In genomic region chr4:101299899-101300540, GRCh38 we compare ENCODE assay signal across 28 cellular contexts.
"Had no signal": no experiment of that assay in that cellular context is flagged by ENCODE, and none has a peak within 500 bp of the region (broad histone marks: within the 10 kb centered on the region; RNA-seq: fewer than 3 reads in every experiment).

No MANE protein-coding gene starts in this region.

- H3K27ac Mint-ChIP-seq: activated CD4-positive, alpha-beta T cell treated with anti-CD3 and anti-CD28 coated beads, Interleukin-2, amount 10 ng/mL, durations not matched to agents 24 days and 14 days; activated CD8-positive, alpha-beta T cell treated with anti-CD3 and anti-CD28 coated beads for 36 hours; activated naive CD4-positive, alpha-beta T cell treated with anti-CD3 and anti-CD28 coated beads, Interleukin-2, amount 50 U/mL, for 24 hours; activated naive CD8-positive, alpha-beta T cell treated with anti-CD3 and anti-CD28 coated beads, Interleukin-2, amount 10 ng/mL, durations not matched to agents 7 days and 5 days; activated T-cell treated with anti-CD3 and anti-CD28 coated beads, Interleukin-2, amount 50 U/mL, for 72 hours; activated T-helper 17 cell treated with anti-CD3 and anti-CD28 coated beads, Interleukin-2, amount 50 U/mL, for 72 hours; T-helper 2 cell treated with Interferon-gamma antibody and Interleukin-4, amounts not matched to agents 5 μg/mL and 100 μg/mL, for 36 hours had no signal

- H3K27me3 Mint-ChIP-seq: activated CD8-positive, alpha-beta T cell treated with anti-CD3 and anti-CD28 coated beads for 36 hours; activated naive CD4-positive, alpha-beta T cell treated with anti-CD3 and anti-CD28 coated beads, Interleukin-2, amount 50 U/mL, for 24 hours; activated naive CD8-positive, alpha-beta T cell treated with anti-CD3 and anti-CD28 coated beads, Interleukin-2, amount 10 ng/mL, durations not matched to agents 7 days and 5 days; activated T-helper 17 cell treated with anti-CD3 and anti-CD28 coated beads, Interleukin-2, amount 50 U/mL, for 72 hours; central memory CD8-positive, alpha-beta T cell had no signal

- H3K4me1 Mint-ChIP-seq: activated CD4-positive, alpha-beta T cell treated with anti-CD3 and anti-CD28 coated beads, Interleukin-2, amount 10 ng/mL, durations not matched to agents 24 days and 14 days; activated naive CD8-positive, alpha-beta T cell treated with anti-CD3 and anti-CD28 coated beads, Interleukin-2, amount 10 ng/mL, durations not matched to agents 7 days and 5 days had no signal

- ATAC-seq: activated CD8-positive, alpha-beta T cell treated with anti-CD3 and anti-CD28 coated beads for 36 hours; activated T-cell treated with anti-CD3 and anti-CD28 coated beads, Interleukin-2, amount 50 U/mL, for 72 hours; activated T-helper 17 cell treated with anti-CD3 and anti-CD28 coated beads, Interleukin-2, amount 50 U/mL, for 72 hours; Panc1 had no signal

- H3K4me3 ChIP-seq: ascending aorta, cardiac muscle cell, SJCRH30, SK-N-MC had no signal

- H3K27me3 ChIP-seq: ascending aorta, cardiac muscle cell, SJCRH30 had no signal

- H3K36me3 Mint-ChIP-seq: activated naive CD4-positive, alpha-beta T cell treated with anti-CD3 and anti-CD28 coated beads, Interleukin-2, amount 50 U/mL, for 24 hours had no signal

- H3K9me3 Mint-ChIP-seq: activated CD4-positive, alpha-beta T cell treated with anti-CD3 and anti-CD28 coated beads, Interleukin-2, amount 10 ng/mL, durations not matched to agents 24 days and 14 days; activated CD8-positive, alpha-beta T cell treated with anti-CD3 and anti-CD28 coated beads for 36 hours; activated naive CD4-positive, alpha-beta T cell treated with anti-CD3 and anti-CD28 coated beads, Interleukin-2, amount 50 U/mL, for 24 hours; activated naive CD8-positive, alpha-beta T cell treated with anti-CD3 and anti-CD28 coated beads, Interleukin-2, amount 10 ng/mL, durations not matched to agents 7 days and 5 days; activated T-cell treated with anti-CD3 and anti-CD28 coated beads, Interleukin-2, amount 50 U/mL, for 72 hours; activated T-helper 17 cell treated with anti-CD3 and anti-CD28 coated beads, Interleukin-2, amount 50 U/mL, for 72 hours; central memory CD8-positive, alpha-beta T cell; T-helper 2 cell treated with Interferon-gamma antibody and Interleukin-4, amounts not matched to agents 5 μg/mL and 100 μg/mL, for 36 hours had no signal

- H3K4me3 Mint-ChIP-seq: activated CD4-positive, alpha-beta T cell treated with anti-CD3 and anti-CD28 coated beads, Interleukin-2, amount 10 ng/mL, durations not matched to agents 24 days and 14 days; activated CD8-positive, alpha-beta T cell treated with anti-CD3 and anti-CD28 coated beads for 36 hours; activated naive CD4-positive, alpha-beta T cell treated with anti-CD3 and anti-CD28 coated beads, Interleukin-2, amount 50 U/mL, for 24 hours; activated naive CD8-positive, alpha-beta T cell treated with anti-CD3 and anti-CD28 coated beads, Interleukin-2, amount 10 ng/mL, durations not matched to agents 7 days and 5 days; activated T-cell treated with anti-CD3 and anti-CD28 coated beads, Interleukin-2, amount 50 U/mL, for 72 hours; activated T-helper 17 cell treated with anti-CD3 and anti-CD28 coated beads, Interleukin-2, amount 50 U/mL, for 72 hours; central memory CD8-positive, alpha-beta T cell; T-helper 2 cell treated with Interferon-gamma antibody and Interleukin-4, amounts not matched to agents 5 μg/mL and 100 μg/mL, for 36 hours had no signal

- DNase-seq: activated CD4-positive, alpha-beta T cell treated with anti-CD3 and anti-CD28 coated beads, Interleukin-2, amount 10 ng/mL, durations not matched to agents 24 days and 14 days; activated CD4-positive, alpha-beta T cell treated with anti-CD3 and anti-CD28 coated beads, Interleukin-2, amount 50 U/mL, for 4 hours; activated CD8-positive, alpha-beta T cell treated with anti-CD3 and anti-CD28 coated beads for 36 hours; activated effector memory CD4-positive, alpha-beta T cell treated with anti-CD3 and anti-CD28 coated beads, Interleukin-2, amount 50 U/mL, for 16 hours; activated naive CD4-positive, alpha-beta T cell; activated naive CD8-positive, alpha-beta T cell treated with anti-CD3 and anti-CD28 coated beads, Interleukin-2, amount 10 ng/mL, durations not matched to agents 7 days and 5 days; activated T-cell treated with anti-CD3 and anti-CD28 coated beads, Interleukin-2, amount 50 U/mL, for 1 hour; activated T-cell treated with anti-CD3 and anti-CD28 coated beads, Interleukin-2, amount 50 U/mL, for 72 hours; amygdala; NCI-H1105; NCI-H1417 treated with DMSO at 0.1 percent for 48 hours; NCI-H187 treated with DMSO at 0.1 percent for 48 hours; NCI-H2081; NCI-H2171 treated with DMSO at 0.1 percent for 48 hours; NCI-H345; NCI-H524 treated with DMSO at 0.1 percent for 48 hours; NCI-H774; SHP77; SJCRH30 had no signal

- H3K27ac ChIP-seq: ascending aorta, cardiac muscle cell, SJCRH30, SK-N-MC had no signal

- FAIRE-seq: TTC549 had no signal
